In genomic region chr18:50439460-50440015, GRCh38 we compare ENCODE assay signal across 3 cellular contexts.
TF ChIP-seq lines count a peak whose summit lies in the region.

No MANE protein-coding gene starts in this region.

TF ChIP-seq in HepG2, 621 proteins besides CTCF, POLR2A, EP300 and RAD21:
- no peak for TF ChIP-seq ZSCAN20 (CRISPR knock-in tag; IDR thresholded peaks at IDR 0.05; ENCODE audit: borderline replicate concordance)
- TF ChIP-seq ZMYM3 (CRISPR knock-in tag; IDR thresholded peaks at IDR 0.05): 0 out of 2 replicates have a peak, but pooled peaks have one; percentile 21
- no peak for TF ChIP-seq TAF15 (IDR thresholded peaks at IDR 0.05; ENCODE audit: low read depth, low read length, poor library complexity, severe bottlenecking)

TF ChIP-seq in WTC11, 78 proteins besides CTCF, POLR2A, EP300 and RAD21:
- no peak for TF ChIP-seq ZNF416 (CRISPR knock-in tag; IDR thresholded peaks at IDR 0.05)
- no peak for TF ChIP-seq NFATC4 (CRISPR knock-in tag; IDR thresholded peaks at IDR 0.05)
- no peak for TF ChIP-seq ZNF281 (CRISPR knock-in tag; IDR thresholded peaks at IDR 0.05)
- 0 out of 2 replicates have a peak, but pooled peaks have one; percentile 26 for TF ChIP-seq GTF2I (CRISPR knock-in tag; conservative IDR thresholded peaks at IDR 0.05)
- no peak for TF ChIP-seq GABPB1 (CRISPR knock-in tag; IDR thresholded peaks at IDR 0.05)
- no peak for TF ChIP-seq SMAD4 (CRISPR knock-in tag; IDR thresholded peaks at IDR 0.05)

TF ChIP-seq in H1, 55 proteins besides CTCF, POLR2A, EP300 and RAD21:
- peak; percentile 89 for TF ChIP-seq KDM1A (IDR thresholded peaks at IDR 0.05; ENCODE audit: borderline replicate concordance, low read length)
- no peak for TF ChIP-seq RBBP5 (IDR thresholded peaks at IDR 0.05; ENCODE audit: borderline replicate concordance, low read depth, low read length)
